ENCODE assay signal across 8 cellular contexts in the genomic region with DNA sequence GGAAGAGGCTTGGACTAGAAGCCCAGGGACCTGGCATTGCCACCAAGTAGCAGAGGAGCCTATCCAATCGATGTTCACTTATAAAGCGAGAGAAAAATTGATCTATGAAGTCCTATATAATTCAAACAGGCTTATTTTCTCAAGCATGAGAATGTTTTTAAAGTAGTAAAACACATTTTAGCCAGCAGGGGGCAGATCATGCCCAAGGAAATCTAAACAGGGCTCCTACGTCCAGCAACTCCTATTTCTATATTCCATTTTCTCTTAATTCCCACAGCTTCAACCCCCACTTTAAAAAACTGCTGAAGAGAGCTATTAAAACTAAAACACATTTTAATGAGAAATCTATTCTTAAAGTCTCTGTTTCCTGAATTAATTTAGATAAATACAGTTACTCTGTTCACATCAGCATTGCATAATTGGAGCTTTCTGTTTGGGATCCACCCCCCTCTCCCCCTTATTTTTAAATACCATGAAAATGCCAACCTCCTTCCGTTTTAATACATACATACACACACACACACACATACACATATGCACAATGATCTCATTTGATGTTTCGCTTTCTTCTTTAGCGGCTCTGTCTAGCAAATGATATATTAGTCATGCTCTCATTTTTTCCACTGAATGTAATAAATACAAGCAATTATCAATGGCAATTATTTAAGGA.
DNase-seq lines count a peak whose midpoint lies in the region; ATAC-seq and TF ChIP-seq lines count a peak whose summit lies in the region.

No MANE protein-coding gene starts in this region.

- H3K4me2 ChIP-seq in OCI-LY3 (ENCODE audit: low read length) = peak overlapping the region; percentile 67

- DNase-seq in AML-193 (lab: John Stamatoyannopoulos, UW) = peak; percentile 17 to 32
- DNase-seq in Kasumi-1 (lab: John Stamatoyannopoulos, UW) = peak; percentile 79 to 81
- DNase-seq in coronary artery (ENCODE audit: low spot score) = no peak
- DNase-seq in memory B cell (ENCODE audit: low spot score in 2 of 2) = peak; percentile 13 to 28

- no peaks in the 10 kb centered on the region for H3K27me3 ChIP-seq in OCI-LY3 (ENCODE audit: low read depth, low read length)

- H3K4me1 Mint-ChIP-seq in memory B cell = peaks cover 5% of the 10 kb centered on the region

- ATAC-seq in GM18502 (IDR thresholded peaks at IDR 0.05; ENCODE audit: poor library complexity, unreplicated experiment) (peak; percentile 55), memory B cell (ENCODE audit: low read depth) (no peak), GM21717 (IDR thresholded peaks at IDR 0.05; ENCODE audit: unreplicated experiment) (no peak), HG03571 (IDR thresholded peaks at IDR 0.05; ENCODE audit: unreplicated experiment) (no peak)

- H3K36me3 Mint-ChIP-seq in memory B cell = no peaks in the 10 kb centered on the region

- H3K27ac Mint-ChIP-seq in memory B cell = no peak overlapping the region

- H4K20me1 ChIP-seq in OCI-LY3 (ENCODE audit: insufficient read depth, low read length) = no peaks in the 10 kb centered on the region

- H3K27me3 Mint-ChIP-seq in memory B cell = peaks cover 3% of the 10 kb centered on the region

- no peaks in the 10 kb centered on the region for H3K36me3 ChIP-seq in OCI-LY3 (replicated peaks; ENCODE audit: low read depth, low read length)

- no peaks in the 10 kb centered on the region for H3K79me2 ChIP-seq in OCI-LY3 (ENCODE audit: low read length)

- H3K9ac ChIP-seq in OCI-LY3 (ENCODE audit: low read length) = no peak overlapping the region

- H3K9me3 Mint-ChIP-seq in memory B cell = no peaks in the 10 kb centered on the region

- peaks cover 61% of the 10 kb centered on the region for H3K4me1 ChIP-seq in OCI-LY3 (ENCODE audit: low read length)

- H3K4me3 ChIP-seq in OCI-LY3 (ENCODE audit: low read length) = peak overlapping the region; percentile 45
- H3K4me3 ChIP-seq in coronary artery = no peak overlapping the region

- peak; percentile 63 for TF ChIP-seq CTCF in OCI-LY3 (IDR thresholded peaks at IDR 0.05; ENCODE audit: low read depth, low read length)
- peak; percentile 37 for TF ChIP-seq CTCF in coronary artery (IDR thresholded peaks at IDR 0.05)

- no peaks in the 10 kb centered on the region for H3K9me3 ChIP-seq in OCI-LY3 (ENCODE audit: insufficient read depth, low read length)

- H3K27ac ChIP-seq in OCI-LY3 (ENCODE audit: low read length) (peak overlapping the region; percentile 92; the same call in 1 of the 2 replicates), coronary artery (no peak overlapping the region)

- peak overlapping the region; percentile 63 for H2AFZ ChIP-seq in OCI-LY3 (ENCODE audit: low read depth, low read length)

- no peak overlapping the region for H3K4me3 Mint-ChIP-seq in memory B cell
